In the genomic region with DNA sequence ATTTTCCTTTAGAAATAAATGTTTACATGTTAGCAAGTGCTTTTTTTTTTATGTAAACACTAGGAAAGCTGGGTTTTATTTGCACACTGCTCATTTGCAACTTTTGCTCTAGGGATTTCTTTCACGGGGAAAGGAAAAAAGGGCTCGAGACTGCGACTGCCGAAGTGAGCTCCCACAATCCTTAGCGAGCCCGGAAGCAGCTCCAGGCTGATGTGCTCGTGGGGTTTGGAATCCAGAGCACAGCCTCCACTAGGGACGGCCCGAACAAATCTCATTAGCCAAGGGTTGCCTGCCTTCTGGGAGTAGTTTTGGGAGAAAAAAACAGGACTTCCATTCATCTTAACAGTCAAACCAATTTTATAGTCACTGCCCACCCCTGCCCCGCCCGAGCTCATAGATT, we compare ENCODE assay signal across 15 cellular contexts.
DNase-seq lines count a peak whose midpoint lies in the region; ATAC-seq lines count a peak whose summit lies in the region.
"Had no signal": no experiment of that assay in that cellular context is flagged by ENCODE, and none has a peak within 500 bp of the region (broad histone marks: within the 10 kb centered on the region; RNA-seq: fewer than 3 reads in every experiment).

No MANE protein-coding gene starts in this region.

- no peak overlapping the region for H3K27ac ChIP-seq in SJCRH30
- no peak overlapping the region for H3K27ac ChIP-seq in skeletal muscle tissue (ENCODE audit: low read depth, low read length)

- H3K36me3 ChIP-seq in SJCRH30 (no peaks in the 10 kb centered on the region), skeletal muscle tissue (ENCODE audit: control insufficient read depth in 3 of 3, insufficient read depth in 3 of 3, low read length in 3 of 3) (no peaks in the 10 kb centered on the region)

- H3K4me3 ChIP-seq in SJCRH30 (peak overlapping the region; percentile 8; the same call in 1 of the 2 replicates), skeletal muscle tissue (ENCODE audit: low read length in 3 of 3) (peak overlapping the region; percentile 60 to 80 (median 63))

- no peaks in the 10 kb centered on the region for H3K27me3 ChIP-seq in SJCRH30
- H3K27me3 ChIP-seq in skeletal muscle tissue (ENCODE audit: control insufficient read depth in 3 of 3, insufficient read depth in 3 of 3, low read length in 3 of 3) = no peaks in the 10 kb centered on the region

- no peak for ATAC-seq in GM21737 (IDR thresholded peaks at IDR 0.05; ENCODE audit: unreplicated experiment)
- ATAC-seq: Right ventricle myocardium inferior had no signal

- peak overlapping the region; percentile 45 to 65 (median 60) for H3K9ac ChIP-seq in skeletal muscle tissue (ENCODE audit: low read depth in 1 of 3, low read length in 3 of 3)

- 0 out of 2 replicates have a peak, but pooled peaks cover 3% of the 10 kb centered on the region for H3K4me1 ChIP-seq in SJCRH30
- peaks cover 0 to 3% (median 2%) of the 10 kb centered on the region in 3 donors for H3K4me1 ChIP-seq in skeletal muscle tissue (ENCODE audit: control insufficient read depth in 3 of 3, insufficient read depth in 3 of 3, low read length in 3 of 3)

- DNase-seq in DMS53 (lab: John Stamatoyannopoulos, UW) = peak; percentile 67
- DNase-seq in SJCRH30 = peak in 1 of 2 experiments; percentile 17
- DNase-seq in hepatic stellate cell (ENCODE audit: low spot score) = peak; percentile 9
- DNase-seq in iPS-NIHi11 (ENCODE audit: low spot score) = no peak
- no peak for DNase-seq in T-helper 9 cell
- DNase-seq in amniotic stem cell (lab: John Stamatoyannopoulos, UW) = no peak
- DNase-seq: activated CD4-positive, alpha-beta T cell treated with anti-CD3 and anti-CD28 coated beads, Interleukin-2, amount 50 U/mL, for 48 hours; anterior cingulate cortex; GOT3; Kasumi-1; NCI-H1694 treated with DMSO at 0.1 percent for 48 hours; NCI-H774 had no signal

- H3K9me3 ChIP-seq in SJCRH30 (replicated peaks) (no peaks in the 10 kb centered on the region), skeletal muscle tissue (ENCODE audit: control insufficient read depth in 3 of 3, low read length in 3 of 3) (no peaks in the 10 kb centered on the region)

Comparison
In these comparisons a context has a peak if more than half of its experiments do, and no peak if none do; other contexts are left out.
1. DNase-seq: peak in DMS53 (single experiment) and hepatic stellate cell (single experiment); none in iPS-NIHi11 (single experiment), T-helper 9 cell (single experiment) and amniotic stem cell (single experiment).